Comparison of ENCODE assay signal across 8 cellular contexts in the genomic region with DNA sequence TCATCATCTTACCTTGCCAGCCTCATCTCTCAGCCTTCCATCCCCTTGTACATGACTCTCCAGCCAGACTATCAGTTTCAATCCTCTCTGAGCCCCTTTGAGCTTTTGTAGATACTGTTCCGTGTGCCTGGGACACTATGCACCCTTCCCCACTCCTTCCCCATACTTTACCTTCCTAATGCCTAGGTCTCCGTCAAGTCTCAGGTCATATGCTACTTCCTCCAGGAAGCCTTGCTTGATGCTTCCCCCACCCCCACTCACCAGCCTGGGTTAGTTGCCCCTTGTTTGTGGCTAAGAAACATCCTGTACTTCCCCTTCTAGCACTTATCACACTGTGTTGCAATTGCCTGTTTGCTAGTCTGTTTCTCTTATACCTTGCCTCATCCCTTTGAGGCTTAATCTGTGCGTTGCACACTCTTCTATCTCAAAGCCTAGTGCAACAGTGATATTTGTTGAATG. TPM values are rescaled to one million over a fixed set of nuclear protein-coding genes. Genes with fewer than 3 reads are reported as not detected.
A peak's percentile ranks its signal among the peaks of the same experiment; 100 is the strongest.
DNase-seq lines count a peak whose midpoint lies in the region; FAIRE-seq and TF ChIP-seq lines count a peak whose summit lies in the region.

No MANE protein-coding gene starts in this region.

- no peak overlapping the region for H3T11ph ChIP-seq in H9 (ENCODE audit: low read length)

- H2BK20ac ChIP-seq in H9 (ENCODE audit: low read depth, low read length, poor library complexity, severe bottlenecking), result no peak overlapping the region

- H3K79me1 ChIP-seq in H9 (ENCODE audit: insufficient read depth, low read depth, low read length, poor library complexity, severe bottlenecking), result no peaks in the 10 kb centered on the region

- H2BK5ac ChIP-seq in H9 (ENCODE audit: insufficient read length, low read length), result no peak overlapping the region

- no peaks in the 10 kb centered on the region; a peak in 2 of 7 replicates for H3K36me3 Mint-ChIP-seq in H9 (ENCODE audit: insufficient read depth in 1 of 3, low read depth in 3 of 3)

- H3K14ac ChIP-seq in H9 (ENCODE audit: insufficient read depth, low read length), result no peak overlapping the region

- H2BK12ac ChIP-seq in H9 (ENCODE audit: insufficient read length, low read depth, low read length), result no peak overlapping the region

- H4K91ac ChIP-seq in H9 (ENCODE audit: insufficient read length, low read depth, low read length), result no peak overlapping the region

- H4K20me1 ChIP-seq in H9 (ENCODE audit: control insufficient read depth, insufficient read depth, insufficient read length), result no peaks in the 10 kb centered on the region

- H3K27me3 ChIP-seq in prostate gland (replicated peaks; ENCODE audit: insufficient read depth) (no peaks in the 10 kb centered on the region), H9 (ENCODE audit: insufficient read depth, low read length) (peaks cover 28% of the 10 kb centered on the region)

- no peaks in the 10 kb centered on the region for H3K79me2 ChIP-seq in H9 (ENCODE audit: insufficient read depth, low read length)

- no peak overlapping the region for H2BK15ac ChIP-seq in H9 (ENCODE audit: low read depth, low read length)

- H3K9me3 Mint-ChIP-seq in H9, result peaks cover 0 to 5% of the 10 kb centered on the region in 2 experiments; a peak in 3 of 5 replicates

- no peak overlapping the region for H2BK120ac ChIP-seq in H9 (ENCODE audit: low read depth, low read length, poor library complexity, severe bottlenecking)

- no peak overlapping the region for H2AFZ ChIP-seq in H9 (ENCODE audit: low read length)

- intact Hi-C loops in prostate gland (cut with DNase I), result loop anchor here (10.0 kb wide), 1 partner anchor 567 kb away; no protein-coding TSS in a partner anchor

- no peak overlapping the region for H3K4ac ChIP-seq in H9 (ENCODE audit: low read depth, low read length)

- no peak overlapping the region for H4K5ac ChIP-seq in H9 (ENCODE audit: insufficient read length, low read depth, low read length)

- no peak overlapping the region for H3K56ac ChIP-seq in H9 (ENCODE audit: insufficient read length, low read depth, low read length)

- peak; percentile 84 for FAIRE-seq in GM18507 (lab: Jason Lieb, UNC)

- H2AK5ac ChIP-seq in H9 (ENCODE audit: insufficient read length, low read length), result no peak overlapping the region

- DNase-seq in GM18507 (ENCODE audit: extremely low spot score, insufficient read length, low read depth) (no peak), SKM-1 (lab: John Stamatoyannopoulos, UW; ENCODE audit: unreplicated experiment) (peak; percentile 90), prostate gland (ENCODE audit: low spot score) (no peak), NCI-H82 (lab: John Stamatoyannopoulos, UW) (no peak), NCI-H1105 (lab: John Stamatoyannopoulos, UW) (no peak), H9 (no peak), GOT3 (lab: John Stamatoyannopoulos, UW) (no peak)
- peak; percentile 59 for DNase-seq in activated naive CD4-positive, alpha-beta T cell treated with anti-CD3 and anti-CD28 coated beads, Interleukin-2, amount 50 U/mL, for 16 hours

- peaks cover 25% of the 10 kb centered on the region for H3K27me3 Mint-ChIP-seq in H9 (ENCODE audit: low read depth)

- H3K4me1 Mint-ChIP-seq in H9, result peaks cover 37 to 48% of the 10 kb centered on the region in 2 experiments

- H3K27ac Mint-ChIP-seq in H9, result no peak overlapping the region

- no peak for TF ChIP-seq POLR2A in prostate gland (IDR thresholded peaks at IDR 0.05)

- H3K9ac ChIP-seq in H9 (ENCODE audit: extremely low read depth, insufficient read length, low read length), result no peak overlapping the region

- H3K23ac ChIP-seq in H9 (ENCODE audit: insufficient read length, low read depth, low read length), result no peak overlapping the region

- 83% methylated on average over 3 of the region's 3 CpGs for WGBS in prostate gland
- no CpG with 5 or more reads among the region's 3 CpGs for WGBS in H9 (ENCODE audit: extremely low coverage, insufficient read length, low lambda C conversion rate)

- H3K4me2 ChIP-seq in H9 (ENCODE audit: insufficient read depth, insufficient read length, low read length), result no peak overlapping the region

- no peak overlapping the region for H3K18ac ChIP-seq in H9 (ENCODE audit: insufficient read length, low read depth, low read length)

- H3K36me3 ChIP-seq in prostate gland, result no peaks in the 10 kb centered on the region

- H3K4me1 ChIP-seq in prostate gland (replicated peaks), result peaks cover 18% of the 10 kb centered on the region
- H3K4me1 ChIP-seq in H9 (ENCODE audit: insufficient read depth, low read length), result peaks cover 3% of the 10 kb centered on the region

- H3K27ac ChIP-seq in prostate gland (peak overlapping the region; percentile 11 to 47), H9 (ENCODE audit: insufficient read length, low read depth, low read length) (no peak overlapping the region)

- H3K4me3 Mint-ChIP-seq in H9, result no peak overlapping the region

- H3K23me2 ChIP-seq in H9 (ENCODE audit: insufficient read length, low read depth, low read length, poor library complexity, severe bottlenecking), result no peaks in the 10 kb centered on the region

- no peak overlapping the region for H3K4me3 ChIP-seq in prostate gland

- TF ChIP-seq CTCF in prostate gland (IDR thresholded peaks at IDR 0.05), result no peak
- TF ChIP-seq CTCF in H9 (conservative IDR thresholded peaks at IDR 0.05), result no peak

- H3K9me3 ChIP-seq in prostate gland (no peaks in the 10 kb centered on the region), H9 (ENCODE audit: control insufficient read depth, low read depth, low read length) (no peaks in the 10 kb centered on the region)

- H4K8ac ChIP-seq in H9 (replicated peaks; ENCODE audit: insufficient read length, low read depth, low read length), result no peak overlapping the region

RNA-seq across cellular contexts. Expression of gene USP3, which starts 6.7 kb away (rescaled TPM):
- total RNA-seq in prostate gland, result 10 to 100 TPM; 44.2 to 45.8 TPM
- total RNA-seq in H9 (2021), result 12.0 and 14.2 TPM in 2 replicates

Comparison
In these comparisons a context has a peak if more than half of its experiments do, and no peak if none do; other contexts are left out.
1. DNase-seq: peak in SKM-1 (single experiment) and activated naive CD4-positive, alpha-beta T cell treated with anti-CD3 and anti-CD28 coated beads, Interleukin-2, amount 50 U/mL, for 16 hours (single experiment); none in GM18507 (single experiment), prostate gland (single experiment), NCI-H82 (single experiment), NCI-H1105 (single experiment), H9 (single experiment) and GOT3 (single experiment).